ENCODE assay signal across 26 cellular contexts in genomic region chr12:26007563-26007962, GRCh38. TPM values are rescaled to one million over a fixed set of nuclear protein-coding genes. Genes with fewer than 3 reads are reported as not detected.
DNase-seq lines count a peak whose midpoint lies in the region; ATAC-seq, FAIRE-seq and TF ChIP-seq lines count a peak whose summit lies in the region.
"Had no signal": no experiment of that assay in that cellular context is flagged by ENCODE, and none has a peak within 500 bp of the region (broad histone marks: within the 10 kb centered on the region; RNA-seq: fewer than 3 reads in every experiment).

No MANE protein-coding gene starts in this region.

- POLR2A ChIA-PET in H1 (lab: Charles Lee; ENCODE audit: partially characterized antibody): no interaction called here

- H2AK5ac ChIP-seq in H1 (ENCODE audit: low read depth, low read length): no peak overlapping the region

- H3K9me3 ChIP-seq in cardiac muscle cell (ENCODE audit: low read depth): no peaks in the 10 kb centered on the region
- no peaks in the 10 kb centered on the region for H3K9me3 ChIP-seq in H1 (ENCODE audit: insufficient read depth in 2 of 2, low read depth in 1 of 2, low read length in 1 of 2)
- peaks cover 6% of the 10 kb centered on the region in 2 donors for H3K9me3 ChIP-seq in muscle layer of duodenum (ENCODE audit: control insufficient read depth in 1 of 2, low read length in 2 of 2)
- no peaks in the 10 kb centered on the region for H3K9me3 ChIP-seq in ascending aorta
- H3K9me3 ChIP-seq in esophagus squamous epithelium: peaks cover 0 to 9% (median 4%) of the 10 kb centered on the region in 3 donors
- H3K9me3 ChIP-seq: SJCRH30 had no signal

- no peak overlapping the region for H2BK15ac ChIP-seq in H1 (ENCODE audit: low read length)

- no peak overlapping the region for H3K23ac ChIP-seq in H1 (ENCODE audit: insufficient read length)

- no peak overlapping the region for H3K56ac ChIP-seq in H1 (replicated peaks; ENCODE audit: insufficient read length, low read depth, low read length)

- no peak overlapping the region for H3K4me2 ChIP-seq in H1 (ENCODE audit: insufficient read depth in 1 of 2, low read depth in 2 of 2, low read length in 2 of 2)
- H3K4me2 ChIP-seq: BLaER1 treated with 17β-estradiol and CSF1 and Interleukin-3, amounts not matched to agents 10 nM and 100 nM had no signal

- TF ChIP-seq CTCF in cardiac muscle cell (IDR thresholded peaks at IDR 0.05; ENCODE audit: low read depth, low read length) (no peak), H1 (IDR thresholded peaks at IDR 0.05; ENCODE audit: control extremely low read depth in 1 of 3, insufficient read depth in 1 of 3, low read depth in 1 of 3, low read length in 3 of 3) (no peak), ascending aorta (IDR thresholded peaks at IDR 0.05) (no peak), esophagus squamous epithelium (IDR thresholded peaks at IDR 0.05) (no peak)

- WGBS in H1 (ENCODE audit: extremely low coverage in 1 of 2, insufficient coverage in 1 of 2, insufficient read length in 1 of 2, insufficient replicate concordance in 2 of 2, low coverage in 1 of 2, low lambda C conversion rate in 2 of 2, missing lambda C conversion rate in 1 of 2), 2 experiments: 93% methylated on average over 1 of the region's 1 CpG; no CpG with 5 or more reads in 1 of the 2 experiments
- 56 to 74% methylated on average over 1 of the region's 1 CpG for WGBS in esophagus squamous epithelium, 2 donors

- no peak overlapping the region for H4K5ac ChIP-seq in H1 (ENCODE audit: insufficient read length, low read depth, low read length)

- no peak overlapping the region for H3K18ac ChIP-seq in H1 (ENCODE audit: extremely low read depth, low read length)

- TF ChIP-seq POLR2A in H1 (IDR thresholded peaks at IDR 0.05; ENCODE audit: control extremely low read depth in 1 of 2, low read depth in 2 of 2, low read length in 2 of 2): no peak
- no peak for TF ChIP-seq POLR2A in esophagus squamous epithelium (IDR thresholded peaks at IDR 0.05)

- ATAC-seq in left cardiac atrium: no peak
- no peak for ATAC-seq in GM21390 (IDR thresholded peaks at IDR 0.05; ENCODE audit: unreplicated experiment)
- ATAC-seq: HepG2, K562, Right ventricle myocardium inferior, SK-N-SH treated with all-trans-retinoic acid at 6 μM for 48 hours had no signal

- intact Hi-C loops in left cardiac atrium (cut with DNase I) (no loop called here), ascending aorta (cut with DNase I) (no loop called here), esophagus squamous epithelium (cut with DNase I) (no loop called here)

- no peak overlapping the region for H2AFZ ChIP-seq in H1 (ENCODE audit: low read length)
- H2AFZ ChIP-seq: GM23248 had no signal

- H2BK20ac ChIP-seq in H1 (ENCODE audit: low read length): no peak overlapping the region

- H3K27ac ChIP-seq in cardiac muscle cell (peak overlapping the region; percentile 41), H1 (ENCODE audit: low read depth, low read length) (no peak overlapping the region), muscle layer of duodenum (ENCODE audit: low read length) (peak overlapping the region; percentile 36), ascending aorta (no peak overlapping the region), esophagus squamous epithelium (no peak overlapping the region)
- H3K27ac ChIP-seq: BLaER1 treated with 17β-estradiol and CSF1 and Interleukin-3, amounts not matched to agents 10 nM and 100 nM; GM23248; HL-60; SJCRH30 had no signal

- no peak overlapping the region for H3K9ac ChIP-seq in H1 (replicated peaks in 1 of 4; ENCODE audit: extremely low read depth in 1 of 4, low read depth in 3 of 4, low read length in 3 of 4)
- H3K9ac ChIP-seq: BLaER1 treated with 17β-estradiol and CSF1 and Interleukin-3, amounts not matched to agents 10 nM and 100 nM; GM23248 had no signal

- H3K23me2 ChIP-seq in H1 (ENCODE audit: low read depth, low read length): no peaks in the 10 kb centered on the region; the same call in 1 of the 2 replicates

- CTCF ChIA-PET in H1 (lab: Charles Lee; ENCODE audit: partially characterized antibody): interaction anchor here (1.0 kb wide), 2 partner anchors 9 to 14 kb away, joined by 3 to 5 read pairs; no protein-coding TSS in a partner anchor

- no peak overlapping the region for H3K14ac ChIP-seq in H1 (ENCODE audit: insufficient read length)

- no peaks in the 10 kb centered on the region for H3K27me3 ChIP-seq in cardiac muscle cell
- no peaks in the 10 kb centered on the region for H3K27me3 ChIP-seq in H1 (replicated peaks in 1 of 4; ENCODE audit: control insufficient read depth in 3 of 4, extremely low read depth in 1 of 4, insufficient read depth in 3 of 4, low read length in 3 of 4)
- H3K27me3 ChIP-seq in muscle layer of duodenum (ENCODE audit: low read depth, low read length): no peaks in the 10 kb centered on the region
- H3K27me3 ChIP-seq in ascending aorta: no peaks in the 10 kb centered on the region
- H3K27me3 ChIP-seq in esophagus squamous epithelium: no peaks in the 10 kb centered on the region
- H3K27me3 ChIP-seq: BLaER1 treated with 17β-estradiol and CSF1 and Interleukin-3, amounts not matched to agents 10 nM and 100 nM; MG63; SJCRH30 had no signal

- H4K8ac ChIP-seq in H1 (ENCODE audit: extremely low read depth, insufficient read depth, low read length): no peak overlapping the region

- H2BK120ac ChIP-seq in H1 (replicated peaks; ENCODE audit: low read depth, low read length): no peak overlapping the region

- peak; percentile 7 for FAIRE-seq in H1 (lab: Jason Lieb, UNC)
- FAIRE-seq: D721Med, HepG2, K562, RCC 7860 had no signal

- H2BK5ac ChIP-seq in H1 (ENCODE audit: low read depth, low read length): no peak overlapping the region

- H3K36me3 ChIP-seq in cardiac muscle cell: no peaks in the 10 kb centered on the region
- no peaks in the 10 kb centered on the region for H3K36me3 ChIP-seq in H1 (ENCODE audit: control insufficient read depth in 2 of 4, insufficient read depth in 4 of 4, low read length in 3 of 4)
- peaks cover 0 to 9% of the 10 kb centered on the region in 2 donors for H3K36me3 ChIP-seq in muscle layer of duodenum (ENCODE audit: control insufficient read depth in 1 of 2, insufficient read depth in 2 of 2, low read length in 2 of 2)
- H3K36me3 ChIP-seq in ascending aorta: no peaks in the 10 kb centered on the region
- no peaks in the 10 kb centered on the region for H3K36me3 ChIP-seq in esophagus squamous epithelium
- H3K36me3 ChIP-seq: BLaER1 treated with 17β-estradiol and CSF1 and Interleukin-3, amounts not matched to agents 10 nM and 100 nM; SJCRH30 had no signal

- no peak overlapping the region for H3K4ac ChIP-seq in H1 (replicated peaks; ENCODE audit: insufficient read length, low read depth, low read length)

- H2BK12ac ChIP-seq in H1 (ENCODE audit: low read depth, low read length): no peak overlapping the region

- peaks cover 0 to 83% of the 10 kb centered on the region in 2 experiments; a peak in 3 of 4 replicates for H3K79me2 ChIP-seq in H1 (ENCODE audit: control insufficient read depth in 1 of 2, insufficient read depth in 2 of 2, low read length in 2 of 2)

- H3K4me1 ChIP-seq in cardiac muscle cell (ENCODE audit: low read depth) (peaks cover 6% of the 10 kb centered on the region), H1 (replicated peaks in 1 of 4; ENCODE audit: control insufficient read depth in 3 of 4, insufficient read depth in 4 of 4, low read length in 3 of 4) (peaks cover 0 to 8% (median 3%) of the 10 kb centered on the region in 4 experiments; a peak in 3 of 7 replicates), muscle layer of duodenum (ENCODE audit: control insufficient read depth in 1 of 2, insufficient read depth in 2 of 2, low read length in 2 of 2) (peaks cover 5 to 22% of the 10 kb centered on the region in 2 donors), ascending aorta (peaks cover 3 to 24% of the 10 kb centered on the region in 2 donors), esophagus squamous epithelium (peaks cover 0 to 27% (median 12%) of the 10 kb centered on the region in 3 donors)
- H3K4me1 ChIP-seq: BLaER1 treated with 17β-estradiol and CSF1 and Interleukin-3, amounts not matched to agents 10 nM and 100 nM had no signal

- DNase-seq in cardiac muscle cell (ENCODE audit: low read depth in 1 of 2, low spot score in 1 of 2): no peak
- no peak for DNase-seq in left cardiac atrium
- no peak for DNase-seq in H1 (ENCODE audit: low read depth in 1 of 2, low spot score in 2 of 2)
- DNase-seq in ascending aorta (ENCODE audit: low spot score in 2 of 2): no peak
- no peak for DNase-seq in esophagus squamous epithelium (lab: John Stamatoyannopoulos, UW)
- DNase-seq: CD4-positive, alpha-beta T cell; GM23248; HCEC 1CT; MG63; NCI-H1105 treated with DMSO at 0.1 percent for 48 hours; NCI-H146; NCI-H1930; NCI-H2107; NCI-H524 treated with DMSO at 0.1 percent for 48 hours; NCI-H774; SJCRH30 had no signal

- H3K79me1 ChIP-seq in H1 (ENCODE audit: low read depth, low read length): no peaks in the 10 kb centered on the region

- TF ChIP-seq EP300 in H1 (IDR thresholded peaks at IDR 0.05; ENCODE audit: borderline replicate concordance in 1 of 2, low read depth in 2 of 2, low read length in 2 of 2): no peak

- no peak overlapping the region for H3K4me3 ChIP-seq in cardiac muscle cell
- no peak overlapping the region for H3K4me3 ChIP-seq in H1 (ENCODE audit: extremely low read depth in 1 of 4, insufficient read depth in 2 of 4, low read depth in 3 of 4, low read length in 4 of 4)
- no peak overlapping the region for H3K4me3 ChIP-seq in muscle layer of duodenum (ENCODE audit: low read depth in 1 of 2, low read length in 2 of 2)
- no peak overlapping the region for H3K4me3 ChIP-seq in ascending aorta
- H3K4me3 ChIP-seq in esophagus squamous epithelium: no peak overlapping the region
- H3K4me3 ChIP-seq: BLaER1 treated with 17β-estradiol and CSF1 and Interleukin-3, amounts not matched to agents 10 nM and 100 nM; GM23248; K562; MG63; SJCRH30 had no signal

- TF ChIP-seq RAD21 in H1 (IDR thresholded peaks at IDR 0.05 in 1 of 2, conservative IDR thresholded peaks at IDR 0.05 in 1 of 2; ENCODE audit: low read depth in 2 of 2, low read length in 2 of 2): no peak

- H4K91ac ChIP-seq in H1 (replicated peaks; ENCODE audit: insufficient read length, low read length): no peak overlapping the region

- H4K20me1 ChIP-seq in H1 (replicated peaks in 1 of 2; ENCODE audit: control insufficient read depth in 1 of 2, insufficient read depth in 2 of 2, low read length in 2 of 2): peaks cover 0 to 1% of the 10 kb centered on the region in 2 experiments
- H4K20me1 ChIP-seq: BLaER1 treated with 17β-estradiol and CSF1 and Interleukin-3, amounts not matched to agents 10 nM and 100 nM had no signal

RNA-seq across cellular contexts. Expression of gene RASSF8, which starts 49.1 kb away (rescaled TPM):
- 30.6 and 56.4 TPM in 2 replicates for total RNA-seq in cardiac muscle cell
- polyA plus RNA-seq in cardiac muscle cell: 25.2 and 28.7 TPM in 2 replicates
- total RNA-seq in left cardiac atrium: 10 to 100 TPM; 60.0 to 81.4 TPM
- 46.7 and 48.2 TPM in 2 replicates for total RNA-seq in H1 (2021; fragmentation: NEBNext Ultra II Directional; extraction: Animal tissue kit (Norgen Biotek cat#: 25700))
- polyA plus RNA-seq in H1 (2011; rRNA removed): 4.4 and 6.4 TPM in 2 replicates
- 8.0 TPM for polyA plus RNA-seq in H1 (2011; cell fraction: cytosol; rRNA removed)
- 17.9 TPM for polyA plus RNA-seq in H1 (2011; cell fraction: nucleus; rRNA removed)
- 16.7 to 27.0 TPM (median 22.0 TPM) in 4 replicates for polyA plus RNA-seq in H1 (2012, experiment 1 of 2)
- 0.94 TPM for polyA plus RNA-seq in H1 (2012, experiment 2 of 2)
- polyA plus RNA-seq in H1 (2013, experiment 1 of 2): 17.4 TPM
- polyA plus RNA-seq in H1 (2013, experiment 2 of 2): 14.5 TPM
- polyA minus RNA-seq in H1 (2011; rRNA and poly(A)+ RNA removed): 54.9 and 97.5 TPM in 2 replicates
- polyA minus RNA-seq in H1 (2011; cell fraction: cytosol; rRNA and poly(A)+ RNA removed): 20.3 TPM
- polyA minus RNA-seq in H1 (2011; cell fraction: nucleus; rRNA and poly(A)+ RNA removed): 79.4 TPM
- total RNA-seq in ascending aorta: 92.1 TPM
- 10 to 100 TPM in 2 of 4 donors, 1 to 10 TPM in 2; 3.6 to 15.1 (median 8.8) TPM for total RNA-seq in esophagus squamous epithelium

Comparison
In these comparisons a context has a peak if more than half of its experiments do, and no peak if none do; other contexts are left out.
1. H3K27ac ChIP-seq: peak in cardiac muscle cell (single experiment) and muscle layer of duodenum (single experiment); none in H1 (single experiment), ascending aorta (0 of 2) and esophagus squamous epithelium (0 of 4).